ENCODE assay signal across 11 cellular contexts in the genomic region with DNA sequence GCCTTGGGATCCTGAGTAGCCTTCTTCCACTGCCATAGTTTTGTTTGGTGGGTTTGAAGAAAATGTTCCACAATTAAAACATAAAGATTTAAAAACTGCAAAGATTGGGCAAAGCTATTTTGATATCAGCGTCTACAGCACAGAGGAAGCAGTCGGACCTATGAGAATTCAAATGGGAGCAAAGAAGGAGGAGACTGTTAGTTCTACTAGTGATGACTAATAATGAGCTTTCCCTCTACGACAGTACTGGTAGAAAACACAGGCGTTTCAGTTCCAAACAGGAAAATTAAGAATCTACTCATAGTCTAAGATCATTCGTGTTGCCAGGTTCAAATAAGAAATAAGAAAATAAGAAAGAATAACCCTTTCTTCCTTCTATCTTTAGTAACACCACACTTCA.
DNase-seq lines count a peak whose midpoint lies in the region; ATAC-seq lines count a peak whose summit lies in the region.
"Had no signal": no experiment of that assay in that cellular context is flagged by ENCODE, and none has a peak within 500 bp of the region (broad histone marks: within the 10 kb centered on the region; RNA-seq: fewer than 3 reads in every experiment).

No MANE protein-coding gene starts in this region.

- ATAC-seq in GM21723 (IDR thresholded peaks at IDR 0.05; ENCODE audit: unreplicated experiment) (peak; percentile 92), HG03378 (IDR thresholded peaks at IDR 0.05; ENCODE audit: unreplicated experiment) (peak; percentile 87)
- ATAC-seq: left lung had no signal

- peaks cover 70% of the 10 kb centered on the region for H3K4me1 Mint-ChIP-seq in activated T-cell treated with anti-CD3 and anti-CD28 coated beads, Interleukin-2, amount 50 U/mL, for 24 hours (ENCODE audit: low read depth)

- no peaks in the 10 kb centered on the region for H3K9me3 Mint-ChIP-seq in activated T-cell treated with anti-CD3 and anti-CD28 coated beads, Interleukin-2, amount 50 U/mL, for 24 hours

- no peak for DNase-seq in activated T-cell treated with anti-CD3 and anti-CD28 coated beads, Interleukin-2, amount 50 U/mL, for 24 hours
- no peak for DNase-seq in activated T-cell treated with anti-CD3 and anti-CD28 coated beads for 4 hours
- peak; percentile 31 for DNase-seq in pons (ENCODE audit: low spot score)
- no peak for DNase-seq in T1000 (lab: John Stamatoyannopoulos, UW)
- DNase-seq in germinal center (ENCODE audit: low spot score), result no peak
- no peak for DNase-seq in NCI-H1417 treated with DMSO at 0.1 percent for 48 hours (lab: John Stamatoyannopoulos, UW)
- DNase-seq: left lung; MM.1S; stimulated activated naive CD4-positive, alpha-beta T cell had no signal

- no peaks in the 10 kb centered on the region for H3K27me3 Mint-ChIP-seq in activated T-cell treated with anti-CD3 and anti-CD28 coated beads, Interleukin-2, amount 50 U/mL, for 24 hours

- H3K36me3 Mint-ChIP-seq in activated T-cell treated with anti-CD3 and anti-CD28 coated beads, Interleukin-2, amount 50 U/mL, for 24 hours (ENCODE audit: low read depth), result peaks cover 74% of the 10 kb centered on the region

- peak overlapping the region; percentile 81 for H3K4me3 Mint-ChIP-seq in activated T-cell treated with anti-CD3 and anti-CD28 coated beads, Interleukin-2, amount 50 U/mL, for 24 hours

- peak overlapping the region; percentile 96 for H3K27ac Mint-ChIP-seq in activated T-cell treated with anti-CD3 and anti-CD28 coated beads, Interleukin-2, amount 50 U/mL, for 24 hours
